Comparison of ENCODE assay signal across 35 cellular contexts in the genomic region with DNA sequence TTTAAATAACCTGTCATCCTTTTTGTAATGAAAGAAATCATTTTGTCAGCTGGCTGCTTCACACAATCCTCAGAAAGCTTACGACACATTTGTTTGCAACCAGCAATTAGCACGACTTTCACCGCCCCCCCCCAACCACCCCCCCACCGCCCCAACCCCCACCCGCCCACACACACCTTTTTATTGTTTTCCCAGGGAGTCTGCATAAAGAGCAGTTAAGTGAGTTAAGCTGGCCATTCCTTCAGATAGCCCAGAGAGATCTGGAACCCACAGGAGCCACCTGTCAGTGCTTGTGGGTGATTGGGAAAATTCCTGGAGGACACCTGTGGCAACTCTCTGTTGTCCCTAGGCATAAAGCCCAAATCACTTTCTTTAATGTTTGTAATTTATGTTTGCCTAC.
"Had no signal": no experiment of that assay in that cellular context is flagged by ENCODE, and none has a peak within 500 bp of the region (broad histone marks: within the 10 kb centered on the region; RNA-seq: fewer than 3 reads in every experiment).

No MANE protein-coding gene starts in this region.

- ATAC-seq: activated CD8-positive, alpha-beta memory T cell treated with anti-CD3 and anti-CD28 coated beads, Interleukin-2, amount 10 ng/mL, durations not matched to agents 7 days and 5 days had no signal

- H3K27me3 Mint-ChIP-seq: activated B cell treated with CpG ODN at 0.5 μM for 24 hours; activated CD4-positive, alpha-beta memory T cell treated with anti-CD3 and anti-CD28 coated beads, Interleukin-2, amount 10 ng/mL, durations not matched to agents 7 days and 5 days; activated CD8-positive, alpha-beta memory T cell treated with anti-CD3 and anti-CD28 coated beads, Interleukin-2, amount 10 ng/mL, durations not matched to agents 7 days and 5 days; activated naive CD8-positive, alpha-beta T cell treated with anti-CD3 and anti-CD28 coated beads for 36 hours; central memory CD8-positive, alpha-beta T cell had no signal

- H3K9me3 Mint-ChIP-seq: activated B cell treated with CpG ODN at 0.5 μM for 24 hours; activated CD4-positive, alpha-beta memory T cell treated with anti-CD3 and anti-CD28 coated beads, Interleukin-2, amount 10 ng/mL, durations not matched to agents 7 days and 5 days; activated naive CD8-positive, alpha-beta T cell treated with anti-CD3 and anti-CD28 coated beads for 36 hours had no signal

- H3K4me3 Mint-ChIP-seq: activated B cell treated with CpG ODN at 0.5 μM for 24 hours; activated CD4-positive, alpha-beta memory T cell treated with anti-CD3 and anti-CD28 coated beads, Interleukin-2, amount 10 ng/mL, durations not matched to agents 7 days and 5 days; activated CD8-positive, alpha-beta memory T cell treated with anti-CD3 and anti-CD28 coated beads, Interleukin-2, amount 10 ng/mL, durations not matched to agents 7 days and 5 days; activated naive CD8-positive, alpha-beta T cell treated with anti-CD3 and anti-CD28 coated beads for 36 hours; central memory CD8-positive, alpha-beta T cell had no signal

- H3K27ac ChIP-seq: brain microvascular endothelial cell, PC-9, VCaP had no signal

- DNase-seq: activated B cell treated with CpG ODN at 0.5 μM for 24 hours; activated CD4-positive, alpha-beta memory T cell treated with anti-CD3 and anti-CD28 coated beads, Interleukin-2, amount 10 ng/mL, durations not matched to agents 7 days and 5 days; activated CD4-positive, alpha-beta T cell treated with anti-CD3 and anti-CD28 coated beads for 4 hours; activated CD4-positive, alpha-beta T cell treated with anti-CD3 and anti-CD28 coated beads, Interleukin-2, amount 50 U/mL, for 1 hour; activated CD4-positive, CD25-positive, alpha-beta regulatory T cell treated with anti-CD3 and anti-CD28 coated beads, Interleukin-2, amount 50 U/mL, for 72 hours; activated CD8-positive, alpha-beta memory T cell treated with anti-CD3 and anti-CD28 coated beads for 24 hours; activated CD8-positive, alpha-beta memory T cell treated with anti-CD3 and anti-CD28 coated beads, Interleukin-2, amount 10 ng/mL, durations not matched to agents 7 days and 5 days; activated CD8-positive, alpha-beta memory T cell treated with anti-CD3 and anti-CD28 coated beads, Interleukin-2, amount 50 U/mL, for 48 hours; activated effector memory CD4-positive, alpha-beta T cell treated with Interleukin-2 at 50 U/mL for 16 hours; activated naive CD4-positive, alpha-beta T cell; activated naive CD4-positive, alpha-beta T cell treated with anti-CD3 and anti-CD28 coated beads, Interleukin-2, amount 50 U/mL, for 16 hours; activated naive CD8-positive, alpha-beta T cell treated with anti-CD3 and anti-CD28 coated beads for 36 hours; activated T-cell treated with anti-CD3 and anti-CD28 coated beads, Interleukin-2, amount 50 U/mL, for 48 hours; amniotic stem cell; aorta; brain microvascular endothelial cell; MM.1S; MV-4-11; NCI-H1092; NCI-H1436 treated with DMSO at 0.1 percent for 48 hours; NCI-H1694 treated with DMSO at 0.1 percent for 48 hours; NCI-H2029; NCI-H2107; NCI-H2171; NCI-H510A; NCI-H526; NCI-H748 treated with DMSO at 0.1 percent for 48 hours; PC-9; Right ventricle myocardium superior; SW 1271; T-helper 1 cell; T-helper 2 cell; T-helper 9 cell had no signal

- H2AFZ ChIP-seq: PC-9 had no signal

- H3K27ac Mint-ChIP-seq: activated B cell treated with CpG ODN at 0.5 μM for 24 hours; activated CD4-positive, alpha-beta memory T cell treated with anti-CD3 and anti-CD28 coated beads, Interleukin-2, amount 10 ng/mL, durations not matched to agents 7 days and 5 days; activated CD8-positive, alpha-beta memory T cell treated with anti-CD3 and anti-CD28 coated beads, Interleukin-2, amount 10 ng/mL, durations not matched to agents 7 days and 5 days; activated naive CD8-positive, alpha-beta T cell treated with anti-CD3 and anti-CD28 coated beads for 36 hours had no signal

- H3K27me3 ChIP-seq: brain microvascular endothelial cell had no signal

- H3K36me3 Mint-ChIP-seq: activated CD8-positive, alpha-beta memory T cell treated with anti-CD3 and anti-CD28 coated beads, Interleukin-2, amount 10 ng/mL, durations not matched to agents 7 days and 5 days; activated naive CD8-positive, alpha-beta T cell treated with anti-CD3 and anti-CD28 coated beads for 36 hours had no signal

- H3K4me3 ChIP-seq: PC-9 had no signal

- H3K36me3 ChIP-seq: brain microvascular endothelial cell had no signal

- H3K4me1 Mint-ChIP-seq: activated B cell treated with CpG ODN at 0.5 μM for 24 hours; central memory CD8-positive, alpha-beta T cell had no signal

- H3K4me2 ChIP-seq: PC-9 had no signal
